Comparison of ENCODE assay signal across 8 cellular contexts in the genomic region with DNA sequence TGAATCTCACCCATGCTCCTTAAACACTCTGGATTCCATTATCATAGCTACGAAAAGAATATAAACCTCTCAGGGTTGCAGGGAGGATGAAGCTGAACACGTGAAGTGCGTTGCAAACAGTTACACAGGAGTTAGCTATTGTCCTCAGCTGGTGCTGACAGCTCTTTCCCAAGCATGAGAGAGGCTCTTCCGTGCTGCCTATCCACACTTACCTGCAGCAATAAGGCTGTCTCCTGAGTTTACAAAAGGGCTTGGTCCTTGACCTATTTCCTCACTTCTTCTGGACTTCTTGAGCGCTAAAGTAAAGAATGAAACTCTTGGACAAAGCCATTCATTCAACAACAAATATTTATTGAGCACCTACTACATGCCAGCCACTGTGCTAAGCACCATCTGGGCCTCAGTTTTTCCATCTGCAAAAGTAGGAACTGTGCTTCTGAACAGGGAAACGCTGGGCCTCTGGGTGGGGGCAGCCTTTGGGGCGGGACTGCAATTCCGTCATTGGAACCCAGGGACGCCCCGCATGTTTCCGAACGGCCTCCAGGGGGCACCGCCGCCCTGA. TPM values are rescaled to one million over a fixed set of nuclear protein-coding genes. Genes with fewer than 3 reads are reported as not detected.
DNase-seq lines count a peak whose midpoint lies in the region; ATAC-seq, FAIRE-seq and TF ChIP-seq lines count a peak whose summit lies in the region.

No MANE protein-coding gene starts in this region.

- H3K27ac ChIP-seq in cingulate gyrus (ENCODE audit: low read depth, low read length) (peak overlapping the region; percentile 100), HepG2 (ENCODE audit: extremely low read length, insufficient read depth, low read length) (peak overlapping the region; percentile 72)

- no peaks in the 10 kb centered on the region for H3K36me3 ChIP-seq in HepG2 (replicated peaks in 1 of 2; ENCODE audit: control insufficient read depth in 1 of 2, insufficient read depth in 2 of 2, low read length in 2 of 2)

- peak; percentile 80 for DNase-seq in ACHN
- DNase-seq in LNCaP clone FGC (ENCODE audit: low read depth), result no peak
- DNase-seq in activated CD4-positive, CD25-positive, alpha-beta regulatory T cell treated with anti-CD3 and anti-CD28 coated beads, Interleukin-2, amount 50 U/mL, for 16 hours (ENCODE audit: low read depth, low spot score), result peak; percentile 80
- peak; percentile 75 for DNase-seq in HepG2 (ENCODE audit: low spot score)
- DNase-seq in stimulated activated CD4-positive, alpha-beta T cell treated with anti-CD3 and anti-CD28 coated beads, Interleukin-4, amount 100 ng/mL, for 48 hours (ENCODE audit: low read depth in 2 of 2), result peak; percentile 86 to 88
- DNase-seq in pons (ENCODE audit: low spot score), result no peak

- POLR2A ChIA-PET in HepG2 (lab: Yijun Ruan, JAX), result interaction anchor here (0.6 to 3.2 kb wide), 12 partner anchors 11 to 171 kb away, joined by 3 to 42 read pairs (median 6); partner anchors contain the start of genes BATF2, FAU, GPHA2 and MRPL49

- ATAC-seq in GM18520 (IDR thresholded peaks at IDR 0.05; ENCODE audit: unreplicated experiment), result peak; percentile 42
- ATAC-seq in HepG2, result no peak; the same call in 2 of the 3 replicates

- TF ChIP-seq CTCF in LNCaP clone FGC (IDR thresholded peaks at IDR 0.05; ENCODE audit: control insufficient read depth, extremely low read depth, insufficient read depth) (peak; percentile 81), HepG2 (CRISPR knock-in tag; IDR thresholded peaks at IDR 0.05) (peak; percentile 71)

- no peak for TF ChIP-seq POLR2A in HepG2 (IDR thresholded peaks at IDR 0.05; ENCODE audit: insufficient read depth in 1 of 2, low read depth in 2 of 2, low read length in 2 of 2)

- H3K79me2 ChIP-seq in HepG2 (ENCODE audit: insufficient read depth, low read length), result no peaks in the 10 kb centered on the region

- H4K20me1 ChIP-seq in HepG2 (ENCODE audit: insufficient read depth, low read length), result no peaks in the 10 kb centered on the region

- H3K27me3 ChIP-seq in HepG2 (ENCODE audit: control insufficient read depth in 1 of 2, insufficient read depth in 2 of 2, low read length in 2 of 2), result no peaks in the 10 kb centered on the region

- H3K9ac ChIP-seq in HepG2 (ENCODE audit: insufficient read depth, low read depth, low read length), result peak overlapping the region; percentile 68

- BruUV-seq in HepG2 (replicated peaks; lab: Mats Ljungman, UMichigan), result TSS peak; percentile 76

- no peak for TF ChIP-seq RAD21 in HepG2 (CRISPR knock-in tag; IDR thresholded peaks at IDR 0.05)

- H3K4me1 ChIP-seq in HepG2 (ENCODE audit: insufficient read depth, low read length), result peaks cover 37% of the 10 kb centered on the region

- intact Hi-C loops in HepG2 (cut with micrococcal nuclease; ENCODE audit: unreplicated experiment), result loop anchor here (1.0 kb wide), 1 partner anchor 56 kb away; no protein-coding TSS in a partner anchor

- H3K4me3 ChIP-seq in LNCaP clone FGC (ENCODE audit: low read depth, low read length) (peak overlapping the region; percentile 79), HepG2 (replicated peaks in 1 of 3; ENCODE audit: insufficient read depth in 1 of 3, low read depth in 2 of 3, low read length in 3 of 3) (peak overlapping the region; percentile 77 to 81 (median 80); a peak in 5 of 6 replicates)

- FAIRE-seq in HepG2 (lab: Jason Lieb, UNC), result peak; percentile 47

- 14% methylated on average over 5 of the region's 14 CpGs for WGBS in HepG2 (ENCODE audit: low lambda C conversion rate)

- peak overlapping the region; percentile 80 for H3K4me2 ChIP-seq in HepG2 (ENCODE audit: low read depth, low read length)

- TF ChIP-seq EP300 in HepG2 (IDR thresholded peaks at IDR 0.05; ENCODE audit: low read depth in 2 of 2, low read length in 2 of 2), result no peak
- TF ChIP-seq EP300 in HepG2 (CRISPR knock-in tag; IDR thresholded peaks at IDR 0.05; ENCODE audit: borderline replicate concordance), result no peak

- H3K9me3 ChIP-seq in HepG2 (ENCODE audit: low read length), result no peaks in the 10 kb centered on the region

- in situ Hi-C loops in ACHN (cut with HindIII; ENCODE audit: low pct_ligation_motif_present, low pct_unique_long_range_greater_than_20kb, low sequenced_read_pairs) (no loop called here), HepG2 (cut with HindIII; ENCODE audit: extremely low pct_ligation_motif_present, low pct_unique_long_range_greater_than_20kb) (no loop called here)

- CTCF ChIA-PET in HepG2 (lab: Yijun Ruan, JAX; ENCODE audit: low intra/inter-chr PET ratio, low total read pairs), result interaction anchor here (1.4 to 1.9 kb wide), 6 partner anchors 11 to 166 kb away, joined by 3 to 9 read pairs (median 5); partner anchors contain the start of genes BATF2 and SNX15

- no peak overlapping the region for H2AFZ ChIP-seq in HepG2 (ENCODE audit: low read length)

RNA-seq across cellular contexts. Expression of gene ARL2, which starts 0.7 kb away (rescaled TPM):
- total RNA-seq in HepG2 (2016; rRNA removed; fragmentation: Illumina TruSeq; extraction: Trizol), result 84.4 and 93.9 TPM in 2 replicates
- total RNA-seq in HepG2 (2016; cell fraction: cytosol; rRNA removed; fragmentation: Illumina TruSeq; extraction: Trizol; ENCODE audit: low read depth), result 41.1 and 42.9 TPM in 2 replicates
- 84.6 and 107 TPM in 2 replicates for total RNA-seq in HepG2 (2016; cell fraction: insoluble cytoplasmic fraction; rRNA removed; fragmentation: Illumina TruSeq; extraction: Trizol)
- 42.2 and 46.1 TPM in 2 replicates for total RNA-seq in HepG2 (2016; cell fraction: membrane; rRNA removed; fragmentation: Illumina TruSeq; extraction: Trizol)
- total RNA-seq in HepG2 (2016; cell fraction: nucleus; rRNA removed; fragmentation: Illumina TruSeq; extraction: Trizol), result 24.2 and 31.3 TPM in 2 replicates
- 82.9 and 86.3 TPM in 2 replicates for polyA plus RNA-seq in HepG2 (2011; rRNA removed)
- polyA plus RNA-seq in HepG2 (2011; cell fraction: cytosol; rRNA removed), result 95.6 and 112 TPM in 2 replicates
- polyA plus RNA-seq in HepG2 (2011; cell fraction: nucleus; rRNA removed), result 37.9 and 39.8 TPM in 2 replicates
- 58.0 and 65.9 TPM in 2 replicates for polyA plus RNA-seq in HepG2 (2012)
- polyA plus RNA-seq in HepG2 (2016; cell fraction: cytosol; fragmentation: Illumina TruSeq; extraction: Trizol; ENCODE audit: low read depth), result 53.8 and 56.3 TPM in 2 replicates
- polyA plus RNA-seq in HepG2 (2016; cell fraction: insoluble cytoplasmic fraction; fragmentation: Illumina TruSeq; extraction: Trizol; ENCODE audit: low read depth), result 117 and 123 TPM in 2 replicates
- polyA plus RNA-seq in HepG2 (2016; cell fraction: membrane; fragmentation: Illumina TruSeq; extraction: Trizol; ENCODE audit: low read depth), result 40.2 and 43.5 TPM in 2 replicates
- 52.2 and 55.0 TPM in 2 replicates for polyA plus RNA-seq in HepG2 (2016; cell fraction: nucleus; fragmentation: Illumina TruSeq; extraction: Trizol; ENCODE audit: insufficient read depth, low read depth)
- polyA minus RNA-seq in HepG2 (2011; rRNA and poly(A)+ RNA removed; ENCODE audit: low replicate concordance), result 36.6 and 96.3 TPM in 2 replicates
- polyA minus RNA-seq in HepG2 (2011; cell fraction: cytosol; rRNA and poly(A)+ RNA removed), result 34.4 and 36.9 TPM in 2 replicates
- polyA minus RNA-seq in HepG2 (2011; cell fraction: nucleus; rRNA and poly(A)+ RNA removed), result 8.1 and 12.2 TPM in 2 replicates

RNA-seq across cellular contexts. Expression of gene SNX15, which starts 14.0 kb away (rescaled TPM):
- total RNA-seq in HepG2 (2016; rRNA removed; fragmentation: Illumina TruSeq; extraction: Trizol), result 20.7 and 22.6 TPM in 2 replicates
- 12.1 and 12.4 TPM in 2 replicates for total RNA-seq in HepG2 (2016; cell fraction: cytosol; rRNA removed; fragmentation: Illumina TruSeq; extraction: Trizol; ENCODE audit: low read depth)
- 18.5 and 24.1 TPM in 2 replicates for total RNA-seq in HepG2 (2016; cell fraction: insoluble cytoplasmic fraction; rRNA removed; fragmentation: Illumina TruSeq; extraction: Trizol)
- 27.2 and 28.7 TPM in 2 replicates for total RNA-seq in HepG2 (2016; cell fraction: membrane; rRNA removed; fragmentation: Illumina TruSeq; extraction: Trizol)
- 11.7 and 12.8 TPM in 2 replicates for total RNA-seq in HepG2 (2016; cell fraction: nucleus; rRNA removed; fragmentation: Illumina TruSeq; extraction: Trizol)
- polyA plus RNA-seq in HepG2 (2011; rRNA removed), result 19.1 and 21.2 TPM in 2 replicates
- 16.1 and 20.9 TPM in 2 replicates for polyA plus RNA-seq in HepG2 (2011; cell fraction: cytosol; rRNA removed)
- polyA plus RNA-seq in HepG2 (2011; cell fraction: nucleus; rRNA removed), result 17.0 and 18.7 TPM in 2 replicates
- polyA plus RNA-seq in HepG2 (2012), result 5.5 and 18.8 TPM in 2 replicates
- polyA plus RNA-seq in HepG2 (2016; cell fraction: cytosol; fragmentation: Illumina TruSeq; extraction: Trizol; ENCODE audit: low read depth), result 17.8 and 20.3 TPM in 2 replicates
- polyA plus RNA-seq in HepG2 (2016; cell fraction: insoluble cytoplasmic fraction; fragmentation: Illumina TruSeq; extraction: Trizol; ENCODE audit: low read depth), result 31.4 and 39.7 TPM in 2 replicates
- 29.3 and 33.3 TPM in 2 replicates for polyA plus RNA-seq in HepG2 (2016; cell fraction: membrane; fragmentation: Illumina TruSeq; extraction: Trizol; ENCODE audit: low read depth)
- 27.1 and 31.4 TPM in 2 replicates for polyA plus RNA-seq in HepG2 (2016; cell fraction: nucleus; fragmentation: Illumina TruSeq; extraction: Trizol; ENCODE audit: insufficient read depth, low read depth)
- polyA minus RNA-seq in HepG2 (2011; rRNA and poly(A)+ RNA removed; ENCODE audit: low replicate concordance), result 13.9 and 15.8 TPM in 2 replicates
- polyA minus RNA-seq in HepG2 (2011; cell fraction: cytosol; rRNA and poly(A)+ RNA removed), result 8.7 and 13.6 TPM in 2 replicates
- 3.9 and 5.5 TPM in 2 replicates for polyA minus RNA-seq in HepG2 (2011; cell fraction: nucleus; rRNA and poly(A)+ RNA removed)

RNA-seq across cellular contexts. Expression of gene BATF2, which starts 16.4 kb away (rescaled TPM):
- 3.9 and 4.2 TPM in 2 replicates for total RNA-seq in HepG2 (2016; rRNA removed; fragmentation: Illumina TruSeq; extraction: Trizol)
- total RNA-seq in HepG2 (2016; cell fraction: cytosol; rRNA removed; fragmentation: Illumina TruSeq; extraction: Trizol; ENCODE audit: low read depth), result 1.3 and 1.9 TPM in 2 replicates
- 3.0 and 4.3 TPM in 2 replicates for total RNA-seq in HepG2 (2016; cell fraction: insoluble cytoplasmic fraction; rRNA removed; fragmentation: Illumina TruSeq; extraction: Trizol)
- total RNA-seq in HepG2 (2016; cell fraction: membrane; rRNA removed; fragmentation: Illumina TruSeq; extraction: Trizol), result 4.3 and 4.5 TPM in 2 replicates
- 1.9 and 2.1 TPM in 2 replicates for total RNA-seq in HepG2 (2016; cell fraction: nucleus; rRNA removed; fragmentation: Illumina TruSeq; extraction: Trizol)
- polyA plus RNA-seq in HepG2 (2011; rRNA removed), result 2.8 and 3.1 TPM in 2 replicates
- polyA plus RNA-seq in HepG2 (2011; cell fraction: cytosol; rRNA removed), result 1.7 and 2.0 TPM in 2 replicates
- 2.5 and 2.9 TPM in 2 replicates for polyA plus RNA-seq in HepG2 (2011; cell fraction: nucleus; rRNA removed)
- 1.5 and 1.9 TPM in 2 replicates for polyA plus RNA-seq in HepG2 (2012)
- 1.2 TPM in 2 replicates for polyA plus RNA-seq in HepG2 (2016; cell fraction: cytosol; fragmentation: Illumina TruSeq; extraction: Trizol; ENCODE audit: low read depth)
- 2.9 and 5.0 TPM in 2 replicates for polyA plus RNA-seq in HepG2 (2016; cell fraction: insoluble cytoplasmic fraction; fragmentation: Illumina TruSeq; extraction: Trizol; ENCODE audit: low read depth)
- polyA plus RNA-seq in HepG2 (2016; cell fraction: membrane; fragmentation: Illumina TruSeq; extraction: Trizol; ENCODE audit: low read depth), result 2.3 and 2.5 TPM in 2 replicates
- 3.7 and 4.3 TPM in 2 replicates for polyA plus RNA-seq in HepG2 (2016; cell fraction: nucleus; fragmentation: Illumina TruSeq; extraction: Trizol; ENCODE audit: insufficient read depth, low read depth)
- polyA minus RNA-seq in HepG2 (2011; rRNA and poly(A)+ RNA removed; ENCODE audit: low replicate concordance), result 0.70 and 5.7 TPM in 2 replicates
- 1.9 and 2.0 TPM in 2 replicates for polyA minus RNA-seq in HepG2 (2011; cell fraction: cytosol; rRNA and poly(A)+ RNA removed)
- polyA minus RNA-seq in HepG2 (2011; cell fraction: nucleus; rRNA and poly(A)+ RNA removed), result 1.2 and 1.3 TPM in 2 replicates

RNA-seq across cellular contexts. Expression of gene SAC3D1, which starts 27.8 kb away (rescaled TPM):
- 33.2 and 36.3 TPM in 2 replicates for total RNA-seq in HepG2 (2016; rRNA removed; fragmentation: Illumina TruSeq; extraction: Trizol)
- 17.6 and 24.5 TPM in 2 replicates for total RNA-seq in HepG2 (2016; cell fraction: cytosol; rRNA removed; fragmentation: Illumina TruSeq; extraction: Trizol; ENCODE audit: low read depth)
- total RNA-seq in HepG2 (2016; cell fraction: insoluble cytoplasmic fraction; rRNA removed; fragmentation: Illumina TruSeq; extraction: Trizol), result 27.9 and 37.1 TPM in 2 replicates
- total RNA-seq in HepG2 (2016; cell fraction: membrane; rRNA removed; fragmentation: Illumina TruSeq; extraction: Trizol), result 28.3 and 36.0 TPM in 2 replicates
- total RNA-seq in HepG2 (2016; cell fraction: nucleus; rRNA removed; fragmentation: Illumina TruSeq; extraction: Trizol), result 15.6 and 16.8 TPM in 2 replicates
- polyA plus RNA-seq in HepG2 (2011; rRNA removed), result 7.4 and 8.9 TPM in 2 replicates
- 10.6 and 22.0 TPM in 2 replicates for polyA plus RNA-seq in HepG2 (2011; cell fraction: cytosol; rRNA removed)
- polyA plus RNA-seq in HepG2 (2011; cell fraction: nucleus; rRNA removed), result 12.6 and 14.5 TPM in 2 replicates
- polyA plus RNA-seq in HepG2 (2012), result 7.4 and 9.2 TPM in 2 replicates
- 17.6 and 24.3 TPM in 2 replicates for polyA plus RNA-seq in HepG2 (2016; cell fraction: cytosol; fragmentation: Illumina TruSeq; extraction: Trizol; ENCODE audit: low read depth)
- polyA plus RNA-seq in HepG2 (2016; cell fraction: insoluble cytoplasmic fraction; fragmentation: Illumina TruSeq; extraction: Trizol; ENCODE audit: low read depth), result 34.5 and 41.1 TPM in 2 replicates
- 30.7 and 35.8 TPM in 2 replicates for polyA plus RNA-seq in HepG2 (2016; cell fraction: membrane; fragmentation: Illumina TruSeq; extraction: Trizol; ENCODE audit: low read depth)
- 28.3 and 35.8 TPM in 2 replicates for polyA plus RNA-seq in HepG2 (2016; cell fraction: nucleus; fragmentation: Illumina TruSeq; extraction: Trizol; ENCODE audit: insufficient read depth, low read depth)
- polyA minus RNA-seq in HepG2 (2011; rRNA and poly(A)+ RNA removed; ENCODE audit: low replicate concordance), result 16.9 and 20.3 TPM in 2 replicates
- 9.3 and 12.0 TPM in 2 replicates for polyA minus RNA-seq in HepG2 (2011; cell fraction: cytosol; rRNA and poly(A)+ RNA removed)
- polyA minus RNA-seq in HepG2 (2011; cell fraction: nucleus; rRNA and poly(A)+ RNA removed), result 3.4 and 3.6 TPM in 2 replicates

RNA-seq across cellular contexts. Expression of gene MAJIN, which starts 41.3 kb away (rescaled TPM):
- not detected in 2 replicates for total RNA-seq in HepG2 (2016; rRNA removed; fragmentation: Illumina TruSeq; extraction: Trizol)
- total RNA-seq in HepG2 (2016; cell fraction: cytosol; rRNA removed; fragmentation: Illumina TruSeq; extraction: Trizol; ENCODE audit: low read depth), result not detected in 2 replicates
- total RNA-seq in HepG2 (2016; cell fraction: insoluble cytoplasmic fraction; rRNA removed; fragmentation: Illumina TruSeq; extraction: Trizol), result not detected in 2 replicates
- not detected in 2 replicates for total RNA-seq in HepG2 (2016; cell fraction: membrane; rRNA removed; fragmentation: Illumina TruSeq; extraction: Trizol)
- total RNA-seq in HepG2 (2016; cell fraction: nucleus; rRNA removed; fragmentation: Illumina TruSeq; extraction: Trizol), result not detected in 2 replicates
- not detected in 2 replicates for polyA plus RNA-seq in HepG2 (2011; rRNA removed)
- polyA plus RNA-seq in HepG2 (2011; cell fraction: cytosol; rRNA removed), result not detected in 2 replicates
- not detected in 2 replicates for polyA plus RNA-seq in HepG2 (2011; cell fraction: nucleus; rRNA removed)
- polyA plus RNA-seq in HepG2 (2012), result not detected in 2 replicates
- polyA plus RNA-seq in HepG2 (2016; cell fraction: cytosol; fragmentation: Illumina TruSeq; extraction: Trizol; ENCODE audit: low read depth), result not detected in 2 replicates
- not detected in 2 replicates for polyA plus RNA-seq in HepG2 (2016; cell fraction: insoluble cytoplasmic fraction; fragmentation: Illumina TruSeq; extraction: Trizol; ENCODE audit: low read depth)
- not detected in 2 replicates for polyA plus RNA-seq in HepG2 (2016; cell fraction: membrane; fragmentation: Illumina TruSeq; extraction: Trizol; ENCODE audit: low read depth)
- polyA plus RNA-seq in HepG2 (2016; cell fraction: nucleus; fragmentation: Illumina TruSeq; extraction: Trizol; ENCODE audit: insufficient read depth, low read depth), result not detected in 2 replicates
- polyA minus RNA-seq in HepG2 (2011; rRNA and poly(A)+ RNA removed; ENCODE audit: low replicate concordance), result not detected in 2 replicates
- not detected in 2 replicates for polyA minus RNA-seq in HepG2 (2011; cell fraction: cytosol; rRNA and poly(A)+ RNA removed)
- polyA minus RNA-seq in HepG2 (2011; cell fraction: nucleus; rRNA and poly(A)+ RNA removed), result not detected in 2 replicates

Comparison
In these comparisons a context has a peak if more than half of its experiments do, and no peak if none do; other contexts are left out.
1. DNase-seq: peak in ACHN (single experiment), activated CD4-positive, CD25-positive, alpha-beta regulatory T cell treated with anti-CD3 and anti-CD28 coated beads, Interleukin-2, amount 50 U/mL, for 16 hours (single experiment), HepG2 (single experiment) and stimulated activated CD4-positive, alpha-beta T cell treated with anti-CD3 and anti-CD28 coated beads, Interleukin-4, amount 100 ng/mL, for 48 hours (2 of 2); none in LNCaP clone FGC (single experiment) and pons (single experiment).